25 cellular contexts compared by ENCODE assay signal in genomic region chr2:8790739-8791162, GRCh38. TPM values are rescaled to one million over a fixed set of nuclear protein-coding genes. Genes with fewer than 3 reads are reported as not detected.
DNase-seq lines count a peak whose midpoint lies in the region; ATAC-seq, FAIRE-seq and TF ChIP-seq lines count a peak whose summit lies in the region.
"Had no signal": no experiment of that assay in that cellular context is flagged by ENCODE, and none has a peak within 500 bp of the region (broad histone marks: within the 10 kb centered on the region; RNA-seq: fewer than 3 reads in every experiment).

No MANE protein-coding gene starts in this region.

- peaks cover 3 to 35% (median 3%) of the 10 kb centered on the region in 3 donors for H3K36me3 ChIP-seq in pancreas

- intact Hi-C loops in activated naive CD4-positive, alpha-beta T cell treated with anti-CD3 and anti-CD28 coated beads for 36 hours (cut with micrococcal nuclease) = no loop called here
- intact Hi-C loops in pancreas (cut with DNase I) = no loop called here

- peaks cover 35% of the 10 kb centered on the region for H3K36me3 Mint-ChIP-seq in activated naive CD4-positive, alpha-beta T cell treated with anti-CD3 and anti-CD28 coated beads for 36 hours (ENCODE audit: low read depth)

- H3K27ac ChIP-seq in pancreas = no peak overlapping the region
- H3K27ac ChIP-seq: left lung had no signal

- H3K27me3 ChIP-seq in pancreas = no peaks in the 10 kb centered on the region
- H3K27me3 ChIP-seq: left lung had no signal

- no peak overlapping the region for H3K4me3 ChIP-seq in pancreas
- H3K4me3 ChIP-seq: left lung, smooth muscle cell had no signal

- no peaks in the 10 kb centered on the region for H3K4me1 ChIP-seq in pancreas
- H3K4me1 ChIP-seq: left lung had no signal

- no peaks in the 10 kb centered on the region for H3K4me1 Mint-ChIP-seq in activated naive CD4-positive, alpha-beta T cell treated with anti-CD3 and anti-CD28 coated beads for 36 hours (ENCODE audit: low read depth)
- H3K4me1 Mint-ChIP-seq: activated T-helper 17 cell treated with anti-CD3 and anti-CD28 coated beads, Interleukin-2, amount 50 U/mL, for 72 hours; central memory CD8-positive, alpha-beta T cell; naive thymus-derived CD8-positive, alpha-beta T cell had no signal

- no peak for TF ChIP-seq CTCF in pancreas (IDR thresholded peaks at IDR 0.05)

- 90 to 97% methylated on average over 2 of the region's 2 CpGs for WGBS in pancreas, 2 donors

- DNase-seq in NCI-H1092 treated with DMSO at 0.1 percent for 48 hours (lab: John Stamatoyannopoulos, UW) = no peak
- DNase-seq in activated naive CD4-positive, alpha-beta T cell treated with anti-CD3 and anti-CD28 coated beads for 36 hours = no peak
- no peak for DNase-seq in pancreas
- no peak for DNase-seq in inferior parietal cortex (ENCODE audit: extremely low spot score)
- DNase-seq: activated CD4-positive, alpha-beta T cell treated with anti-CD3 and anti-CD28 coated beads, Interleukin-2, amount 50 U/mL, for 4 hours; activated CD8-positive, alpha-beta memory T cell treated with anti-CD3 and anti-CD28 coated beads, Interleukin-2, amount 50 U/mL, for 4 hours; AML-193; CD8-positive, alpha-beta T cell; H7; immature natural killer cell; left lung; naive thymus-derived CD8-positive, alpha-beta T cell; NCI-H1436 treated with DMSO at 0.1 percent for 48 hours; NCI-H526; retina; stimulated activated CD4-positive, alpha-beta T cell treated with anti-CD3 and anti-CD28 coated beads, Interleukin-2, amount 100 ng/mL, for 48 hours; stimulated activated naive CD4-positive, alpha-beta T cell treated with Interleukin-2 at 50 U/mL for 16 hours had no signal

- H3K27ac Mint-ChIP-seq in activated naive CD4-positive, alpha-beta T cell treated with anti-CD3 and anti-CD28 coated beads for 36 hours = no peak overlapping the region
- H3K27ac Mint-ChIP-seq: activated naive CD8-positive, alpha-beta T cell; activated T-helper 17 cell treated with anti-CD3 and anti-CD28 coated beads, Interleukin-2, amount 50 U/mL, for 72 hours; CD8-positive, alpha-beta T cell; immature natural killer cell had no signal

- no peak for FAIRE-seq in pancreas (lab: Jason Lieb, UNC)
- FAIRE-seq: astrocyte had no signal

- H3K4me3 Mint-ChIP-seq in activated naive CD4-positive, alpha-beta T cell treated with anti-CD3 and anti-CD28 coated beads for 36 hours = no peak overlapping the region
- H3K4me3 Mint-ChIP-seq: activated naive CD8-positive, alpha-beta T cell; activated T-helper 17 cell treated with anti-CD3 and anti-CD28 coated beads, Interleukin-2, amount 50 U/mL, for 72 hours; CD8-positive, alpha-beta T cell; central memory CD8-positive, alpha-beta T cell; immature natural killer cell; naive thymus-derived CD8-positive, alpha-beta T cell had no signal

- H3K9me3 ChIP-seq in pancreas = no peaks in the 10 kb centered on the region
- H3K9me3 ChIP-seq: left lung had no signal

- peak; percentile 93 for ATAC-seq in GM18868 (IDR thresholded peaks at IDR 0.05; ENCODE audit: unreplicated experiment)
- peak; percentile 66 for ATAC-seq in GM21786 (IDR thresholded peaks at IDR 0.05; ENCODE audit: unreplicated experiment)
- ATAC-seq in HG03439 (IDR thresholded peaks at IDR 0.05; ENCODE audit: unreplicated experiment) = peak; percentile 56
- ATAC-seq in pancreas = no peak
- ATAC-seq: activated T-helper 17 cell treated with anti-CD3 and anti-CD28 coated beads, Interleukin-2, amount 50 U/mL, for 72 hours; CD8-positive, alpha-beta T cell; left lung; naive thymus-derived CD8-positive, alpha-beta T cell had no signal

- CTCF ChIA-PET in activated naive CD4-positive, alpha-beta T cell treated with anti-CD3 and anti-CD28 coated beads for 36 hours (lab: Charles Lee) = no interaction called here

- H3K27me3 Mint-ChIP-seq in activated naive CD4-positive, alpha-beta T cell treated with anti-CD3 and anti-CD28 coated beads for 36 hours (ENCODE audit: low read depth) = no peaks in the 10 kb centered on the region
- H3K27me3 Mint-ChIP-seq: activated naive CD8-positive, alpha-beta T cell; activated T-helper 17 cell treated with anti-CD3 and anti-CD28 coated beads, Interleukin-2, amount 50 U/mL, for 72 hours; central memory CD8-positive, alpha-beta T cell; naive thymus-derived CD8-positive, alpha-beta T cell had no signal

- no peaks in the 10 kb centered on the region for H3K9me3 Mint-ChIP-seq in activated naive CD4-positive, alpha-beta T cell treated with anti-CD3 and anti-CD28 coated beads for 36 hours
- H3K9me3 Mint-ChIP-seq: activated T-helper 17 cell treated with anti-CD3 and anti-CD28 coated beads, Interleukin-2, amount 50 U/mL, for 72 hours; CD8-positive, alpha-beta T cell; central memory CD8-positive, alpha-beta T cell; immature natural killer cell; naive thymus-derived CD8-positive, alpha-beta T cell had no signal

RNA-seq across cellular contexts. Expression of gene KIDINS220, which starts 46.7 kb away (rescaled TPM):
- total RNA-seq in activated naive CD4-positive, alpha-beta T cell treated with anti-CD3 and anti-CD28 coated beads for 36 hours = 10 to 100 TPM; 19.3 to 20.5 TPM
- 10 to 100 TPM; 16.3 to 34.3 (median 18.8) TPM for total RNA-seq in pancreas
- polyA plus RNA-seq in pancreas = 10 to 100 TPM in 1 of 2 donors, 1 to 10 TPM in 1; 8.5 to 17.8 TPM

Comparison
In these comparisons a context has a peak if more than half of its experiments do, and no peak if none do; other contexts are left out.
1. ATAC-seq: peak in GM18868 (single experiment), GM21786 (single experiment) and HG03439 (single experiment); none in pancreas (0 of 4).